ENCODE assay signal across 10 cellular contexts in the genomic region with DNA sequence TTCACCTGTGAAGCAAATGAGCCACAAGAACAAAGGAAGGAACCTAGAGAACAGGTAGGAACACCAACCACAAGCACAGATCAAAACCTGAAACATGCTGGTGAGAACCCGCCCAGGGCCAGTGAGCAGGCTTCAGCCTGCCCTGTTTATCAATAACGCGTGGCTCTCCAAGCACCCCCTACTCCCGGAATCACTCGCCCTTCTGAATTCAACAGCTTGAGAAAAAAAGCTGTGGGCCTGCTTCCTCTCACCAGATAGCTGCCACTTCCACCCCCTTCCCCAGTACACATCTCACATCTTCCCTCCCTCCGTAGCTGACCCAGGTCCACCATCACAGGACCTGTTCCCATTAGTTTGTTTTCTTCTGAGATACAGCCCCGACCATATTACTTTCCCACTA. TPM values are rescaled to one million over a fixed set of nuclear protein-coding genes. Genes with fewer than 3 reads are reported as not detected.
DNase-seq lines count a peak whose midpoint lies in the region; ATAC-seq lines count a peak whose summit lies in the region.
"Had no signal": no experiment of that assay in that cellular context is flagged by ENCODE, and none has a peak within 500 bp of the region (broad histone marks: within the 10 kb centered on the region; RNA-seq: fewer than 3 reads in every experiment).

No MANE protein-coding gene starts in this region.

- no peaks in the 10 kb centered on the region for H3K9me3 Mint-ChIP-seq in CD8-positive, alpha-beta memory T cell
- H3K9me3 Mint-ChIP-seq in activated CD4-positive, alpha-beta memory T cell treated with anti-CD3 and anti-CD28 coated beads, Interleukin-2, amount 10 ng/mL, durations not matched to agents 7 days and 5 days, result no peaks in the 10 kb centered on the region
- H3K9me3 Mint-ChIP-seq in naive B cell, result no peaks in the 10 kb centered on the region
- H3K9me3 Mint-ChIP-seq: neural progenitor cell had no signal

- peaks cover 9 to 39% (median 11%) of the 10 kb centered on the region in 3 donors for H3K36me3 Mint-ChIP-seq in CD8-positive, alpha-beta memory T cell
- H3K36me3 Mint-ChIP-seq in activated CD4-positive, alpha-beta memory T cell treated with anti-CD3 and anti-CD28 coated beads, Interleukin-2, amount 10 ng/mL, durations not matched to agents 7 days and 5 days (ENCODE audit: low read depth), result peaks cover 50% of the 10 kb centered on the region
- H3K36me3 Mint-ChIP-seq in naive B cell, result peaks cover 0 to 5% of the 10 kb centered on the region in 2 donors

- peaks cover 72% of the 10 kb centered on the region for H3K4me1 ChIP-seq in CD8-positive, alpha-beta memory T cell (ENCODE audit: insufficient read depth, low read length)
- H3K4me1 ChIP-seq: neural progenitor cell had no signal

- DNase-seq in CD8-positive, alpha-beta memory T cell, result no peak
- DNase-seq in activated CD4-positive, alpha-beta memory T cell treated with anti-CD3 and anti-CD28 coated beads, Interleukin-2, amount 10 ng/mL, durations not matched to agents 7 days and 5 days, result no peak
- DNase-seq in naive B cell, result no peak
- DNase-seq in occipital lobe (lab: John Stamatoyannopoulos, UW), result no peak
- no peak for DNase-seq in NCI-H1436 treated with DMSO at 0.1 percent for 48 hours (lab: John Stamatoyannopoulos, UW)
- DNase-seq: DMS79 had no signal

- H3K4me3 ChIP-seq in CD8-positive, alpha-beta memory T cell (ENCODE audit: low read length), result peak overlapping the region; percentile 14
- H3K4me3 ChIP-seq: neural progenitor cell had no signal

- POLR2A ChIA-PET in CD8-positive, alpha-beta memory T cell (lab: Charles Lee), result interaction anchor here (1.4 to 1.5 kb wide), 2 partner anchors 23 to 31 kb away, joined by 4 to 9 read pairs; partner anchors contain the start of gene B4GALT1
- POLR2A ChIA-PET in activated CD4-positive, alpha-beta memory T cell treated with anti-CD3 and anti-CD28 coated beads, Interleukin-2, amount 10 ng/mL, durations not matched to agents 7 days and 5 days (lab: Charles Lee), result interaction anchor here (1.5 to 2.4 kb wide), 3 partner anchors 10 to 31 kb away, joined by 4 to 13 read pairs (median 5); partner anchors contain the start of gene B4GALT1

- peaks cover 0 to 5% of the 10 kb centered on the region in 2 donors for H3K27me3 Mint-ChIP-seq in CD8-positive, alpha-beta memory T cell
- no peaks in the 10 kb centered on the region for H3K27me3 Mint-ChIP-seq in activated CD4-positive, alpha-beta memory T cell treated with anti-CD3 and anti-CD28 coated beads, Interleukin-2, amount 10 ng/mL, durations not matched to agents 7 days and 5 days
- no peaks in the 10 kb centered on the region for H3K27me3 Mint-ChIP-seq in naive B cell

- ATAC-seq in GM19351 (IDR thresholded peaks at IDR 0.05; ENCODE audit: unreplicated experiment) (peak; percentile 28), naive B cell (ENCODE audit: low read depth in 2 of 2) (no peak), HG02623 (IDR thresholded peaks at IDR 0.05; ENCODE audit: unreplicated experiment) (no peak), HG03469 (IDR thresholded peaks at IDR 0.05; ENCODE audit: unreplicated experiment) (no peak)

- H3K9me3 ChIP-seq in CD8-positive, alpha-beta memory T cell (ENCODE audit: low read length), result no peaks in the 10 kb centered on the region

- CTCF ChIA-PET in CD8-positive, alpha-beta memory T cell (lab: Charles Lee), result interaction anchor here (0.8 to 1.6 kb wide), 4 partner anchors 10 to 34 kb away, joined by 4 to 6 read pairs (median 4); partner anchors contain the start of gene B4GALT1
- CTCF ChIA-PET in activated CD4-positive, alpha-beta memory T cell treated with anti-CD3 and anti-CD28 coated beads, Interleukin-2, amount 10 ng/mL, durations not matched to agents 7 days and 5 days (lab: Charles Lee), result interaction anchor here (0.6 to 1.1 kb wide), 2 partner anchors 12 to 54 kb away, joined by 3 read pairs; no protein-coding TSS in a partner anchor

- no peak overlapping the region for H3K27ac ChIP-seq in CD8-positive, alpha-beta memory T cell (ENCODE audit: low read depth, low read length)
- H3K27ac ChIP-seq: neural progenitor cell had no signal

- H3K36me3 ChIP-seq in CD8-positive, alpha-beta memory T cell (ENCODE audit: insufficient read depth, low read length), result peaks cover 19% of the 10 kb centered on the region
- H3K36me3 ChIP-seq: neural progenitor cell had no signal

- peak overlapping the region; percentile 84 to 99 (median 95) for H3K27ac Mint-ChIP-seq in CD8-positive, alpha-beta memory T cell
- H3K27ac Mint-ChIP-seq in activated CD4-positive, alpha-beta memory T cell treated with anti-CD3 and anti-CD28 coated beads, Interleukin-2, amount 10 ng/mL, durations not matched to agents 7 days and 5 days, result peak overlapping the region; percentile 70
- H3K27ac Mint-ChIP-seq in naive B cell, result peak overlapping the region; percentile 81 to 99 (median 94)
- H3K27ac Mint-ChIP-seq: neural progenitor cell had no signal

- peaks cover 80 to 89% (median 84%) of the 10 kb centered on the region in 3 donors for H3K4me1 Mint-ChIP-seq in CD8-positive, alpha-beta memory T cell
- H3K4me1 Mint-ChIP-seq in activated CD4-positive, alpha-beta memory T cell treated with anti-CD3 and anti-CD28 coated beads, Interleukin-2, amount 10 ng/mL, durations not matched to agents 7 days and 5 days, result peaks cover 75% of the 10 kb centered on the region
- peaks cover 74 to 87% (median 77%) of the 10 kb centered on the region in 3 donors for H3K4me1 Mint-ChIP-seq in naive B cell

- peak overlapping the region; percentile 54 to 88 (median 72) for H3K4me3 Mint-ChIP-seq in CD8-positive, alpha-beta memory T cell
- no peak overlapping the region for H3K4me3 Mint-ChIP-seq in activated CD4-positive, alpha-beta memory T cell treated with anti-CD3 and anti-CD28 coated beads, Interleukin-2, amount 10 ng/mL, durations not matched to agents 7 days and 5 days
- peak overlapping the region; percentile 34 to 90 (median 78) for H3K4me3 Mint-ChIP-seq in naive B cell
- H3K4me3 Mint-ChIP-seq: neural progenitor cell had no signal

- no peaks in the 10 kb centered on the region for H3K27me3 ChIP-seq in CD8-positive, alpha-beta memory T cell (ENCODE audit: insufficient read depth, low read length, poor library complexity, severe bottlenecking)
- H3K27me3 ChIP-seq: neural progenitor cell had no signal

RNA-seq across cellular contexts. Expression of gene B4GALT1, which starts 30.4 kb away (rescaled TPM):
- 10 to 100 TPM; 38.0 to 38.3 TPM for total RNA-seq in CD8-positive, alpha-beta memory T cell
- polyA plus RNA-seq in CD8-positive, alpha-beta memory T cell, result 41.6 TPM
- total RNA-seq in activated CD4-positive, alpha-beta memory T cell treated with anti-CD3 and anti-CD28 coated beads, Interleukin-2, amount 10 ng/mL, durations not matched to agents 7 days and 5 days, result 10 to 100 TPM; 69.2 to 70.8 TPM
- polyA plus RNA-seq in naive B cell (ENCODE audit: low read depth in 6 of 6), result 100 to 1,000 TPM in 1 of 6 donors, 10 to 100 TPM in 5; 30.4 to 112 (median 72.8) TPM
- 1.2 TPM for total RNA-seq in occipital lobe

Comparison
In these comparisons a context has a peak if more than half of its experiments do, and no peak if none do; other contexts are left out.
1. RNA of gene B4GALT1, which starts 30.4 kb away (total RNA-seq): 69.2 to 70.8 TPM in activated CD4-positive, alpha-beta memory T cell treated with anti-CD3 and anti-CD28 coated beads, Interleukin-2, amount 10 ng/mL, durations not matched to agents 7 days and 5 days and 38.0 to 38.3 TPM in CD8-positive, alpha-beta memory T cell; 1.2 TPM in occipital lobe (single experiment); every median in the first group is over 10 times any median in the second.
2. Peak in every context shown above with its lines, with median percentiles within 50 percentile points of each other: H3K27ac Mint-ChIP-seq.